12 cellular contexts compared by ENCODE assay signal in genomic region chr5:15502208-15502607, GRCh38. TPM values are rescaled to one million over a fixed set of nuclear protein-coding genes. Genes with fewer than 3 reads are reported as not detected.
DNase-seq lines count a peak whose midpoint lies in the region; ATAC-seq and TF ChIP-seq lines count a peak whose summit lies in the region.
"Had no signal": no experiment of that assay in that cellular context is flagged by ENCODE, and none has a peak within 500 bp of the region (broad histone marks: within the 10 kb centered on the region; RNA-seq: fewer than 3 reads in every experiment).

No MANE protein-coding gene starts in this region.

- no peaks in the 10 kb centered on the region for H3K27me3 ChIP-seq in lower lobe of right lung (ENCODE audit: low read depth)
- H3K27me3 ChIP-seq in tibial nerve: no peaks in the 10 kb centered on the region
- H3K27me3 ChIP-seq in CD8-positive, alpha-beta memory T cell (ENCODE audit: insufficient read depth, low read length, poor library complexity, severe bottlenecking): no peaks in the 10 kb centered on the region

- no peaks in the 10 kb centered on the region for H3K9me3 ChIP-seq in lower lobe of right lung
- no peaks in the 10 kb centered on the region for H3K9me3 ChIP-seq in tibial nerve
- no peaks in the 10 kb centered on the region for H3K9me3 ChIP-seq in CD8-positive, alpha-beta memory T cell (ENCODE audit: low read length)

- H3K4me1 ChIP-seq in lower lobe of right lung: peaks cover 6% of the 10 kb centered on the region
- peaks cover 0 to 29% (median 6%) of the 10 kb centered on the region in 4 donors for H3K4me1 ChIP-seq in tibial nerve
- no peaks in the 10 kb centered on the region for H3K4me1 ChIP-seq in CD8-positive, alpha-beta memory T cell (ENCODE audit: insufficient read depth, low read length)

- no peak for ATAC-seq in lower lobe of right lung

- no peak for TF ChIP-seq EP300 in tibial nerve (IDR thresholded peaks at IDR 0.05)

- no peak for TF ChIP-seq CTCF in choroid plexus epithelial cell (conservative IDR thresholded peaks at IDR 0.05; ENCODE audit: low read depth, low read length)
- no peak for TF ChIP-seq CTCF in lower lobe of right lung (IDR thresholded peaks at IDR 0.05)
- no peak for TF ChIP-seq CTCF in tibial nerve (IDR thresholded peaks at IDR 0.05)

- H3K36me3 Mint-ChIP-seq in CD8-positive, alpha-beta memory T cell: no peaks in the 10 kb centered on the region
- no peaks in the 10 kb centered on the region for H3K36me3 Mint-ChIP-seq in activated naive CD4-positive, alpha-beta T cell treated with anti-CD3 and anti-CD28 coated beads for 36 hours (ENCODE audit: low read depth)

- 6 to 20% methylated on average over 5 of the region's 5 CpGs for WGBS in tibial nerve, 2 donors

- no peak overlapping the region for H3K27ac Mint-ChIP-seq in CD8-positive, alpha-beta memory T cell
- H3K27ac Mint-ChIP-seq in activated naive CD4-positive, alpha-beta T cell treated with anti-CD3 and anti-CD28 coated beads for 36 hours: no peak overlapping the region
- H3K27ac Mint-ChIP-seq: activated CD4-positive, alpha-beta memory T cell treated with anti-CD3 and anti-CD28 coated beads, Interleukin-2, amount 10 ng/mL, durations not matched to agents 7 days and 5 days had no signal

- intact Hi-C loops in lower lobe of right lung (cut with DNase I): no loop called here
- intact Hi-C loops in activated naive CD4-positive, alpha-beta T cell treated with anti-CD3 and anti-CD28 coated beads for 36 hours (cut with micrococcal nuclease): no loop called here

- peak overlapping the region; percentile 86 for H3K4me3 ChIP-seq in choroid plexus epithelial cell (ENCODE audit: low read depth, low read length)
- peak overlapping the region; percentile 70 for H3K4me3 ChIP-seq in lower lobe of right lung
- peak overlapping the region in 3 of 4 donors; percentile 19 to 82 (median 77) for H3K4me3 ChIP-seq in tibial nerve
- no peak overlapping the region for H3K4me3 ChIP-seq in CD8-positive, alpha-beta memory T cell (ENCODE audit: low read length)

- DNase-seq in HS-27A (ENCODE audit: low read depth) (peak; percentile 20), choroid plexus epithelial cell (ENCODE audit: low read depth) (peak; percentile 66), lower lobe of right lung (no peak), tibial nerve (ENCODE audit: low spot score in 2 of 2) (no peak), NCI-H2227 (lab: John Stamatoyannopoulos, UW; ENCODE audit: unreplicated experiment) (no peak)
- no peak for DNase-seq in CD8-positive, alpha-beta memory T cell
- DNase-seq in activated naive CD4-positive, alpha-beta T cell treated with anti-CD3 and anti-CD28 coated beads for 36 hours: no peak
- DNase-seq: activated CD4-positive, alpha-beta memory T cell treated with anti-CD3 and anti-CD28 coated beads, Interleukin-2, amount 10 ng/mL, durations not matched to agents 7 days and 5 days; central memory CD4-positive, alpha-beta T cell; NCI-H1048; stimulated activated naive CD4-positive, alpha-beta T cell treated with Interleukin-2 at 50 U/mL for 16 hours had no signal

- CTCF ChIA-PET in CD8-positive, alpha-beta memory T cell (lab: Charles Lee): no interaction called here
- CTCF ChIA-PET in activated naive CD4-positive, alpha-beta T cell treated with anti-CD3 and anti-CD28 coated beads for 36 hours (lab: Charles Lee): no interaction called here

- peaks cover 0 to 16% (median 7%) of the 10 kb centered on the region in 5 donors for H3K9me3 Mint-ChIP-seq in CD8-positive, alpha-beta memory T cell
- no peaks in the 10 kb centered on the region for H3K9me3 Mint-ChIP-seq in activated naive CD4-positive, alpha-beta T cell treated with anti-CD3 and anti-CD28 coated beads for 36 hours

- peak overlapping the region; percentile 82 for H3K27ac ChIP-seq in lower lobe of right lung
- peak overlapping the region in 2 of 4 donors; percentile 95 to 96 for H3K27ac ChIP-seq in tibial nerve
- no peak overlapping the region for H3K27ac ChIP-seq in CD8-positive, alpha-beta memory T cell (ENCODE audit: low read depth, low read length)
- H3K27ac ChIP-seq: RWPE1 had no signal

- H3K27me3 Mint-ChIP-seq in CD8-positive, alpha-beta memory T cell: peaks cover 18 to 33% of the 10 kb centered on the region in 2 donors
- H3K27me3 Mint-ChIP-seq in activated naive CD4-positive, alpha-beta T cell treated with anti-CD3 and anti-CD28 coated beads for 36 hours (ENCODE audit: low read depth): peaks cover 38% of the 10 kb centered on the region

- POLR2A ChIA-PET in CD8-positive, alpha-beta memory T cell (lab: Charles Lee): no interaction called here

- TF ChIP-seq POLR2A in tibial nerve (IDR thresholded peaks at IDR 0.05): no peak

- peaks cover 0 to 2% (median 0%) of the 10 kb centered on the region in 3 donors for H3K4me1 Mint-ChIP-seq in CD8-positive, alpha-beta memory T cell
- no peaks in the 10 kb centered on the region for H3K4me1 Mint-ChIP-seq in activated naive CD4-positive, alpha-beta T cell treated with anti-CD3 and anti-CD28 coated beads for 36 hours (ENCODE audit: low read depth)
- H3K4me1 Mint-ChIP-seq: activated CD4-positive, alpha-beta memory T cell treated with anti-CD3 and anti-CD28 coated beads, Interleukin-2, amount 10 ng/mL, durations not matched to agents 7 days and 5 days had no signal

- H3K36me3 ChIP-seq in lower lobe of right lung (no peaks in the 10 kb centered on the region), tibial nerve (no peaks in the 10 kb centered on the region)
- H3K36me3 ChIP-seq in CD8-positive, alpha-beta memory T cell (ENCODE audit: insufficient read depth, low read length): no peaks in the 10 kb centered on the region

- H3K4me3 Mint-ChIP-seq in CD8-positive, alpha-beta memory T cell: no peak overlapping the region
- no peak overlapping the region for H3K4me3 Mint-ChIP-seq in activated naive CD4-positive, alpha-beta T cell treated with anti-CD3 and anti-CD28 coated beads for 36 hours
- H3K4me3 Mint-ChIP-seq: activated CD4-positive, alpha-beta memory T cell treated with anti-CD3 and anti-CD28 coated beads, Interleukin-2, amount 10 ng/mL, durations not matched to agents 7 days and 5 days had no signal

RNA-seq across cellular contexts. Expression of gene FBXL7, which starts 2.2 kb away (rescaled TPM):
- total RNA-seq in lower lobe of right lung: 8.0 TPM
- 10 to 100 TPM; 33.6 to 54.5 (median 40.9) TPM for total RNA-seq in tibial nerve
- not detected for total RNA-seq in CD8-positive, alpha-beta memory T cell
- not detected for polyA plus RNA-seq in CD8-positive, alpha-beta memory T cell
- not detected for total RNA-seq in activated naive CD4-positive, alpha-beta T cell treated with anti-CD3 and anti-CD28 coated beads for 36 hours
- total RNA-seq: activated CD4-positive, alpha-beta memory T cell treated with anti-CD3 and anti-CD28 coated beads, Interleukin-2, amount 10 ng/mL, durations not matched to agents 7 days and 5 days had no signal

Comparison
In these comparisons a context has a peak if more than half of its experiments do, and no peak if none do; other contexts are left out.
1. DNase-seq: peak in HS-27A (single experiment) and choroid plexus epithelial cell (single experiment); none in lower lobe of right lung (single experiment), tibial nerve (0 of 2), CD8-positive, alpha-beta memory T cell (0 of 5), activated naive CD4-positive, alpha-beta T cell treated with anti-CD3 and anti-CD28 coated beads for 36 hours (single experiment) and NCI-H2227 (single experiment).